ENCODE assay signal across 8 cellular contexts in genomic region chr22:39176067-39176621, GRCh38. TPM values are rescaled to one million over a fixed set of nuclear protein-coding genes. Genes with fewer than 3 reads are reported as not detected.
DNase-seq lines count a peak whose midpoint lies in the region; ATAC-seq and TF ChIP-seq lines count a peak whose summit lies in the region.
"Had no signal": no experiment of that assay in that cellular context is flagged by ENCODE, and none has a peak within 500 bp of the region (broad histone marks: within the 10 kb centered on the region; RNA-seq: fewer than 3 reads in every experiment).

No MANE protein-coding gene starts in this region.

- H3K79me2 ChIP-seq in OCI-LY7 (ENCODE audit: insufficient read depth, low read depth, low read length) = no peaks in the 10 kb centered on the region

- H3K9me3 Mint-ChIP-seq in activated T-helper 2 cell treated with anti-CD3 and anti-CD28 coated beads, Interferon-gamma antibody, Interleukin-2, Interleukin-4, amounts not matched to agents 10 μg/mL and 5 μg/mL and 100 μg/mL, durations not matched to agents 14 hours and 24 hours and 36 hours = no peaks in the 10 kb centered on the region

- CTCF ChIA-PET in OCI-LY7 (lab: Charles Lee; ENCODE audit: unreplicated experiment) = no interaction called here

- no peaks in the 10 kb centered on the region for H4K20me1 ChIP-seq in OCI-LY7 (ENCODE audit: insufficient read depth, low read length)

- peaks cover 23% of the 10 kb centered on the region for H3K4me1 Mint-ChIP-seq in activated T-helper 2 cell treated with anti-CD3 and anti-CD28 coated beads, Interferon-gamma antibody, Interleukin-2, Interleukin-4, amounts not matched to agents 10 μg/mL and 5 μg/mL and 100 μg/mL, durations not matched to agents 14 hours and 24 hours and 36 hours (ENCODE audit: low read depth)

- WGBS in lung, 2 donors = 40 to 69% methylated on average over 21 of the region's 21 CpGs

- H3K27me3 ChIP-seq in lung (ENCODE audit: control insufficient read depth, insufficient read depth) (no peaks in the 10 kb centered on the region), upper lobe of right lung (no peaks in the 10 kb centered on the region)

- H3K36me3 ChIP-seq in lung (ENCODE audit: control insufficient read depth in 2 of 2, insufficient read depth in 2 of 2, low read length in 2 of 2) (no peaks in the 10 kb centered on the region), upper lobe of right lung (no peaks in the 10 kb centered on the region), OCI-LY7 (ENCODE audit: insufficient read depth, low read length) (no peaks in the 10 kb centered on the region)
- H3K36me3 ChIP-seq: HAP-1 had no signal

- no peaks in the 10 kb centered on the region for H3K36me3 Mint-ChIP-seq in activated T-helper 2 cell treated with anti-CD3 and anti-CD28 coated beads, Interferon-gamma antibody, Interleukin-2, Interleukin-4, amounts not matched to agents 10 μg/mL and 5 μg/mL and 100 μg/mL, durations not matched to agents 14 hours and 24 hours and 36 hours (ENCODE audit: low read depth)

- POLR2A ChIA-PET in OCI-LY7 (lab: Charles Lee) = no interaction called here

- H3K4me2 ChIP-seq in OCI-LY7 (ENCODE audit: low read length) = no peak overlapping the region

- intact Hi-C loops in upper lobe of right lung (cut with DNase I) (no loop called here), OCI-LY7 (cut with micrococcal nuclease; ENCODE audit: unreplicated experiment) (no loop called here)
- intact Hi-C loops in activated T-helper 2 cell treated with anti-CD3 and anti-CD28 coated beads, Interferon-gamma antibody, Interleukin-2, Interleukin-4, amounts not matched to agents 10 μg/mL and 5 μg/mL and 100 μg/mL, durations not matched to agents 14 hours and 24 hours and 36 hours (cut with micrococcal nuclease) = no loop called here

- no peak for TF ChIP-seq CTCF in lung (IDR thresholded peaks at IDR 0.05; ENCODE audit: control extremely low read depth, extremely low read depth)
- no peak for TF ChIP-seq CTCF in upper lobe of right lung (IDR thresholded peaks at IDR 0.05)
- no peak for TF ChIP-seq CTCF in OCI-LY7 (conservative IDR thresholded peaks at IDR 0.05; ENCODE audit: low read length)

- H3K9me2 ChIP-seq in OCI-LY7 (ENCODE audit: insufficient read depth, low read length) = no peaks in the 10 kb centered on the region

- H3K27ac Mint-ChIP-seq in activated T-helper 2 cell treated with anti-CD3 and anti-CD28 coated beads, Interferon-gamma antibody, Interleukin-2, Interleukin-4, amounts not matched to agents 10 μg/mL and 5 μg/mL and 100 μg/mL, durations not matched to agents 14 hours and 24 hours and 36 hours = no peak overlapping the region

- no TSS peak for BruUV-seq in OCI-LY7 (replicated peaks; lab: Mats Ljungman, UMichigan)

- no peak overlapping the region for H3K4me3 ChIP-seq in lung
- H3K4me3 ChIP-seq in upper lobe of right lung = no peak overlapping the region
- H3K4me3 ChIP-seq in OCI-LY7 (ENCODE audit: low read depth, low read length, poor library complexity, severe bottlenecking) = no peak overlapping the region
- H3K4me3 ChIP-seq: HAP-1 had no signal

- peak; percentile 49 for ATAC-seq in lung (ENCODE audit: insufficient read depth, low FRiP score)
- ATAC-seq in upper lobe of right lung = peak; percentile 56

- DNase-seq in LoVo (ENCODE audit: low spot score) (peak; percentile 31), ecto neural progenitor cell (ENCODE audit: low spot score) (peak; percentile 85), lung (ENCODE audit: low spot score) (no peak), upper lobe of right lung (peak; percentile 77), NCI-H748 treated with DMSO at 0.1 percent for 48 hours (lab: John Stamatoyannopoulos, UW) (no peak), OCI-LY7 (ENCODE audit: low spot score) (no peak)
- DNase-seq in activated T-helper 2 cell treated with anti-CD3 and anti-CD28 coated beads, Interferon-gamma antibody, Interleukin-2, Interleukin-4, amounts not matched to agents 10 μg/mL and 5 μg/mL and 100 μg/mL, durations not matched to agents 14 hours and 24 hours and 36 hours (ENCODE audit: low spot score) = no peak

- H3K27me3 Mint-ChIP-seq in activated T-helper 2 cell treated with anti-CD3 and anti-CD28 coated beads, Interferon-gamma antibody, Interleukin-2, Interleukin-4, amounts not matched to agents 10 μg/mL and 5 μg/mL and 100 μg/mL, durations not matched to agents 14 hours and 24 hours and 36 hours (ENCODE audit: low read depth) = no peaks in the 10 kb centered on the region

- H3K4me1 ChIP-seq in lung (ENCODE audit: control insufficient read depth in 2 of 2, insufficient read depth in 2 of 2, low read length in 2 of 2) = peaks cover 15 to 55% of the 10 kb centered on the region in 2 donors
- peaks cover 53% of the 10 kb centered on the region for H3K4me1 ChIP-seq in upper lobe of right lung
- H3K4me1 ChIP-seq in OCI-LY7 (ENCODE audit: insufficient read depth, low read length, poor library complexity, severe bottlenecking) = peaks cover 42% of the 10 kb centered on the region

- H3K4me3 Mint-ChIP-seq in activated T-helper 2 cell treated with anti-CD3 and anti-CD28 coated beads, Interferon-gamma antibody, Interleukin-2, Interleukin-4, amounts not matched to agents 10 μg/mL and 5 μg/mL and 100 μg/mL, durations not matched to agents 14 hours and 24 hours and 36 hours (ENCODE audit: low read depth) = no peak overlapping the region

- H3K27ac ChIP-seq in lung (ENCODE audit: low read depth in 1 of 2, low read length in 1 of 2) (peak overlapping the region; percentile 46 to 88), upper lobe of right lung (peak overlapping the region; percentile 92), OCI-LY7 (ENCODE audit: low read depth, low read length, poor library complexity, severe bottlenecking) (no peak overlapping the region)

- no peak overlapping the region for H2AFZ ChIP-seq in OCI-LY7 (ENCODE audit: low read length)

- H3K9me3 ChIP-seq in lung (ENCODE audit: control insufficient read depth in 2 of 2, insufficient read depth in 1 of 2, low read length in 1 of 2) (no peaks in the 10 kb centered on the region), upper lobe of right lung (no peaks in the 10 kb centered on the region), OCI-LY7 (ENCODE audit: low read length) (no peaks in the 10 kb centered on the region)
- H3K9me3 ChIP-seq: HAP-1 had no signal

RNA-seq across cellular contexts. Expression of gene CBX7, which starts 23.7 kb away (rescaled TPM):
- 10 to 100 TPM; 18.1 to 22.9 TPM for total RNA-seq in lung
- 10 to 100 TPM; 18.9 to 27.8 TPM for polyA plus RNA-seq in lung
- total RNA-seq in upper lobe of right lung = 62.7 TPM
- 11.6 and 11.8 TPM in 2 replicates for total RNA-seq in activated T-helper 2 cell treated with anti-CD3 and anti-CD28 coated beads, Interferon-gamma antibody, Interleukin-2, Interleukin-4, amounts not matched to agents 10 μg/mL and 5 μg/mL and 100 μg/mL, durations not matched to agents 14 hours and 24 hours and 36 hours
- total RNA-seq in OCI-LY7 (2014; rRNA removed; shearing (Covaris generic)) = 7.3 and 11.9 TPM in 2 replicates
- total RNA-seq in OCI-LY7 (2022) = 19.6 and 31.5 TPM in 2 replicates

Comparison
In these comparisons a context has a peak if more than half of its experiments do, and no peak if none do; other contexts are left out.
1. DNase-seq: peak in LoVo (single experiment), ecto neural progenitor cell (single experiment) and upper lobe of right lung (single experiment); none in lung (single experiment), NCI-H748 treated with DMSO at 0.1 percent for 48 hours (single experiment), activated T-helper 2 cell treated with anti-CD3 and anti-CD28 coated beads, Interferon-gamma antibody, Interleukin-2, Interleukin-4, amounts not matched to agents 10 μg/mL and 5 μg/mL and 100 μg/mL, durations not matched to agents 14 hours and 24 hours and 36 hours (single experiment) and OCI-LY7 (single experiment).